22 cellular contexts compared by ENCODE assay signal in genomic region chr6:19934996-19935591, GRCh38.
"Had no signal": no experiment of that assay in that cellular context is flagged by ENCODE, and none has a peak within 500 bp of the region (broad histone marks: within the 10 kb centered on the region; RNA-seq: fewer than 3 reads in every experiment).

No MANE protein-coding gene starts in this region.

- H3K9me3 ChIP-seq: colonic mucosa, lower lobe of right lung, psoas muscle, right lobe of liver had no signal

- DNase-seq: colonic mucosa; dermis blood vessel endothelial cell; effector CD4-positive, alpha-beta T cell; endodermal cell; erythroblast; heart right ventricle; hypothalamus; left lung; lower lobe of right lung; mesenchymal stem cell; naive thymus-derived CD4-positive, alpha-beta T cell; nephron progenitor cell; retina; right lobe of liver; spleen; stimulated activated CD4-positive, alpha-beta T cell treated with anti-CD3 and anti-CD28 coated beads, Interleukin-15, amount 100 ng/mL, for 24 hours; stimulated activated CD4-positive, alpha-beta T cell treated with anti-CD3 and anti-CD28 coated beads, Interleukin-1b, Interleukin-23, amount 100 ng/mL, for 48 hours; stimulated activated CD4-positive, alpha-beta T cell treated with anti-CD3 and anti-CD28 coated beads, Interleukin-4, amount 100 ng/mL, for 24 hours; stimulated activated naive CD8-positive, alpha-beta T cell treated with anti-CD3 and anti-CD28 coated beads, Interleukin-15, amount 100 ng/mL, for 72 hours; substantia nigra had no signal

- H3K4me1 ChIP-seq: colonic mucosa, heart right ventricle, left lung, lower lobe of right lung, psoas muscle, right lobe of liver, spleen had no signal

- H3K36me3 ChIP-seq: colonic mucosa, heart right ventricle, left lung, lower lobe of right lung, right lobe of liver, spleen had no signal

- H3K27me3 ChIP-seq: colonic mucosa, left lung, right lobe of liver, spleen had no signal

- H3K27ac ChIP-seq: colonic mucosa, heart right ventricle, left lung, lower lobe of right lung, psoas muscle, right lobe of liver, spleen had no signal

- ATAC-seq: heart right ventricle; left lung; lower lobe of right lung; naive thymus-derived CD4-positive, alpha-beta T cell; right lobe of liver; stimulated activated memory B cell treated with anti-CD40 and anti-IgM and Interleukin-4, amounts not matched to agents 10 μg/mL and 1 μg/mL and 100 μg/mL, for 72 hours; stimulated activated naive CD8-positive, alpha-beta T cell treated with anti-CD3 and anti-CD28 coated beads, Interleukin-15, amount 100 ng/mL, for 72 hours had no signal

- H3K4me3 ChIP-seq: colonic mucosa, heart right ventricle, left lung, lower lobe of right lung, psoas muscle, right lobe of liver, spleen had no signal
